ENCODE assay signal across 34 cellular contexts in the genomic region with DNA sequence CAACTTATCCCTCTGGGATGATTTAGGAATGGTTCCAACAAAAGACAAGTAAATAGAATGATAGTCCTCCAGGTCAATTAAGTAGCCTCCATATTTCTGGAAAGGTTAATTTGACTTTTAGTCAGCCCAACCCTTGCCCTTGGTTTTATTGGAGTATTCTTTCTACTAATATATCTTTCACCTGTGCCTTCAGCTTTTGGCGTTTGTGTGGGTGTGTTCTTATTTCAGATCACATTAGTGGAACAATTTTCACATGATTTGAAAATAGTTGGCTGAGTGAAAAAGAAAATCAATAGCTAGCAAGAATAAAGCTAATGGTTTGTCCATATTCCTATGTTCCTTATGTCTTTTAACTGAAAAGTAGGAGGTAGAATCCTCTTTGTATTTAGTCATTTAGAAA.
"Had no signal": no experiment of that assay in that cellular context is flagged by ENCODE, and none has a peak within 500 bp of the region (broad histone marks: within the 10 kb centered on the region; RNA-seq: fewer than 3 reads in every experiment).

No MANE protein-coding gene starts in this region.

- DNase-seq: Karpas-422, Kasumi-1, MG63, MM.1S, MV-4-11, NCI-H1048, NCI-H1092, NCI-H1092 treated with DMSO at 0.1 percent for 48 hours, NCI-H1105, NCI-H1105 treated with DMSO at 0.1 percent for 48 hours, NCI-H1417, NCI-H1417 treated with DMSO at 0.1 percent for 48 hours, NCI-H1436, NCI-H1436 treated with DMSO at 0.1 percent for 48 hours, NCI-H146, NCI-H1694, NCI-H1694 treated with DMSO at 0.1 percent for 48 hours, NCI-H187, NCI-H187 treated with DMSO at 0.1 percent for 48 hours, NCI-H1930, NCI-H2029, NCI-H2029 treated with DMSO at 0.1 percent for 48 hours, NCI-H2081, NCI-H2081 treated with DMSO at 0.1 percent for 48 hours, NCI-H2107, NCI-H2171, NCI-H2171 treated with DMSO at 0.1 percent for 48 hours, NCI-H2227 treated with DMSO at 0.1 percent for 48 hours, NCI-H226, NCI-H345, NCI-H446, NCI-H446 treated with DMSO at 0.1 percent for 48 hours, NCI-H510A, NCI-H510A treated with DMSO at 0.1 percent for 48 hours had no signal
